In the genomic region with DNA sequence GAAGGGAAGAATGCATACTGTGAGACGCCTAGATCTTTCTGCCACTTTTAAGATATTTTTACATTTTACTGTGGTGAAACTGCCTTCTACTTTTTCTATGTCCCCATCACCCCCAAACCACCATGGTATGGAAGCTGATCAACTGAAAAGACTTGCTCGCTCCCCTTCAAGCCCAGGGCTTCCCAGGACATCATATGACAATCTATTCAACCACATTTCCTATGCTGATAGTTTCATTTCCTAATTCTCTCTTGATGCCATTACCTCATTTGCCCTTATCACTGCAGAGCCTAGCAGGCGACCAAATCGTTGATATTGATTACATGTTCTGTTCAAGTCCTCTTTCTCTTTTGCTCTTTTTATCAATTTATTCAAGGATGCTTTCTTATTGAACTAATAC, we compare ENCODE assay signal across 20 cellular contexts. TPM values are rescaled to one million over a fixed set of nuclear protein-coding genes. Genes with fewer than 3 reads are reported as not detected.
"Had no signal": no experiment of that assay in that cellular context is flagged by ENCODE, and none has a peak within 500 bp of the region (broad histone marks: within the 10 kb centered on the region; RNA-seq: fewer than 3 reads in every experiment).

No MANE protein-coding gene starts in this region.

- FAIRE-seq: TTC549 had no signal

- ATAC-seq: activated T-helper 17 cell treated with anti-CD3 and anti-CD28 coated beads, Interleukin-2, amount 50 U/mL, for 72 hours; left ventricle myocardium superior; right cardiac atrium; stimulated activated naive CD8-positive, alpha-beta T cell treated with anti-CD3 and anti-CD28 coated beads, Interleukin-15, Interleukin-2, amounts not matched to agents 100 U/mL and 50 U/mL, for 24 hours had no signal

- H3K9me3 ChIP-seq: esophagus muscularis mucosa, transverse colon had no signal

- H3K36me3 ChIP-seq: esophagus muscularis mucosa, transverse colon had no signal

- DNase-seq: activated CD4-positive, alpha-beta T cell treated with anti-CD3 and anti-CD28 coated beads, Interleukin-2, amount 50 U/mL, for 1 hour; activated naive CD4-positive, alpha-beta T cell treated with Interleukin-2 at 50 U/mL for 16 hours; anterior cingulate cortex; cortex of kidney; effector CD4-positive, alpha-beta T cell; hypothalamus; left ventricle myocardium superior; nucleus accumbens; right cardiac atrium; stimulated activated CD4-positive, alpha-beta T cell treated with anti-CD3 and anti-CD28 coated beads, Interleukin-15, amount 100 ng/mL, for 24 hours; stimulated activated CD4-positive, alpha-beta T cell treated with anti-CD3 and anti-CD28 coated beads, Interleukin-4, amount 100 ng/mL, for 24 hours; stimulated activated naive CD8-positive, alpha-beta T cell treated with anti-CD3 and anti-CD28 coated beads, Interleukin-15, Interleukin-2, amounts not matched to agents 100 U/mL and 50 U/mL, for 24 hours; transverse colon had no signal

- H3K27me3 ChIP-seq: esophagus muscularis mucosa, transverse colon had no signal

- H3K4me1 ChIP-seq: esophagus muscularis mucosa, transverse colon had no signal

- H3K4me3 ChIP-seq: esophagus muscularis mucosa, skin epidermis, transverse colon had no signal

- H3K27ac ChIP-seq: esophagus muscularis mucosa, skin epidermis, transverse colon had no signal

RNA-seq across cellular contexts. Expression of a gene that starts 40.1 kb away (rescaled TPM):
- total RNA-seq: posterior vena cava had no signal

RNA-seq across cellular contexts. Expression of a gene that starts 59.6 kb away (rescaled TPM):
- total RNA-seq: activated T-helper 17 cell treated with anti-CD3 and anti-CD28 coated beads, Interleukin-2, amount 50 U/mL, for 72 hours; kidney epithelial cell; mesenteric fat pad; posterior vena cava had no signal
